ENCODE assay signal across 9 cellular contexts in genomic region chr1:18299441-18300338, GRCh38.
A peak's percentile ranks its signal among the peaks of the same experiment; 100 is the strongest.
DNase-seq lines count a peak whose midpoint lies in the region; ATAC-seq and TF ChIP-seq lines count a peak whose summit lies in the region.
"Had no signal": no experiment of that assay in that cellular context is flagged by ENCODE, and none has a peak within 500 bp of the region (broad histone marks: within the 10 kb centered on the region; RNA-seq: fewer than 3 reads in every experiment).

No MANE protein-coding gene starts in this region.

- H3K79me2 ChIP-seq in DND-41 (ENCODE audit: insufficient read depth, low read length), result no peaks in the 10 kb centered on the region

- no peak overlapping the region for H2AFZ ChIP-seq in DND-41 (ENCODE audit: low read depth, low read length)

- H3K27ac ChIP-seq in DND-41 (ENCODE audit: low read length), result no peak overlapping the region
- peak overlapping the region; percentile 44 for H3K27ac ChIP-seq in iPS-20b (ENCODE audit: low read length)
- H3K27ac ChIP-seq: SJSA1 had no signal

- no peaks in the 10 kb centered on the region for H3K4me1 Mint-ChIP-seq in T-helper 2 cell treated with Interferon-gamma antibody and Interleukin-4, amounts not matched to agents 5 μg/mL and 100 μg/mL, for 36 hours (ENCODE audit: low read depth)

- H3K4me3 Mint-ChIP-seq in T-helper 2 cell treated with Interferon-gamma antibody and Interleukin-4, amounts not matched to agents 5 μg/mL and 100 μg/mL, for 36 hours, result no peak overlapping the region

- no peak overlapping the region for H3K27ac Mint-ChIP-seq in T-helper 2 cell treated with Interferon-gamma antibody and Interleukin-4, amounts not matched to agents 5 μg/mL and 100 μg/mL, for 36 hours

- no peaks in the 10 kb centered on the region for H3K27me3 ChIP-seq in DND-41 (ENCODE audit: insufficient read depth, low read length, poor library complexity)
- H3K27me3 ChIP-seq in iPS-20b (ENCODE audit: insufficient read depth, low read length), result no peaks in the 10 kb centered on the region

- TF ChIP-seq CTCF in DND-41 (IDR thresholded peaks at IDR 0.05; ENCODE audit: borderline replicate concordance, extremely low read depth, low read length, poor library complexity, severe bottlenecking), result peak; percentile 67

- H3K36me3 Mint-ChIP-seq in T-helper 2 cell treated with Interferon-gamma antibody and Interleukin-4, amounts not matched to agents 5 μg/mL and 100 μg/mL, for 36 hours (ENCODE audit: low read depth), result no peaks in the 10 kb centered on the region

- no peak overlapping the region for H3K4me3 ChIP-seq in DND-41 (ENCODE audit: low read depth in 1 of 2, low read length in 2 of 2)
- H3K4me3 ChIP-seq in iPS-20b (ENCODE audit: low read length), result no peak overlapping the region
- H3K4me3 ChIP-seq: SJSA1 had no signal

- H3K9ac ChIP-seq in DND-41 (ENCODE audit: low read depth, low read length) (no peak overlapping the region), iPS-20b (ENCODE audit: low read depth, low read length) (peak overlapping the region; percentile 62; the same call in 1 of the 2 replicates)

- H3K36me3 ChIP-seq in DND-41 (ENCODE audit: insufficient read depth, low read length) (no peaks in the 10 kb centered on the region), iPS-20b (ENCODE audit: insufficient read depth, low read depth, low read length) (no peaks in the 10 kb centered on the region)
- H3K36me3 ChIP-seq: SJSA1 had no signal

- H3K9me3 ChIP-seq in DND-41 (ENCODE audit: insufficient read depth, low read length, severe bottlenecking) (no peaks in the 10 kb centered on the region), iPS-20b (ENCODE audit: insufficient read depth, low read depth, low read length) (no peaks in the 10 kb centered on the region)
- H3K9me3 ChIP-seq: SJSA1 had no signal

- H3K9me3 Mint-ChIP-seq in T-helper 2 cell treated with Interferon-gamma antibody and Interleukin-4, amounts not matched to agents 5 μg/mL and 100 μg/mL, for 36 hours, result no peaks in the 10 kb centered on the region

- H4K20me1 ChIP-seq in DND-41 (ENCODE audit: insufficient read depth, low read length), result peaks cover 2% of the 10 kb centered on the region; the same call in 1 of the 2 replicates

- H3K27me3 Mint-ChIP-seq in T-helper 2 cell treated with Interferon-gamma antibody and Interleukin-4, amounts not matched to agents 5 μg/mL and 100 μg/mL, for 36 hours (ENCODE audit: low read depth), result peaks cover 3% of the 10 kb centered on the region

- DNase-seq in DND-41 (peak; percentile 17), HK-2 (ENCODE audit: unreplicated experiment) (peak; percentile 15), SK-N-DZ (ENCODE audit: low spot score) (peak; percentile 19), NOMO-1 treated with dmso at 0.1 percent for 144 hours (lab: John Stamatoyannopoulos, UW; ENCODE audit: unreplicated experiment) (no peak), Right ventricle myocardium superior (no peak)
- no peak for DNase-seq in T-helper 2 cell treated with Interferon-gamma antibody and Interleukin-4, amounts not matched to agents 5 μg/mL and 100 μg/mL, for 36 hours (ENCODE audit: low spot score)

- no peak overlapping the region for H3K4me2 ChIP-seq in DND-41 (ENCODE audit: insufficient read depth, low read length)

- intact Hi-C loops in Right ventricle myocardium superior (cut with DNase I), result no loop called here

- ATAC-seq in DND-41 (ENCODE audit: insufficient read depth, low read depth) (no peak), HG02938 (IDR thresholded peaks at IDR 0.05; ENCODE audit: unreplicated experiment) (no peak), Right ventricle myocardium superior (ENCODE audit: poor library complexity) (no peak)

- H3K4me1 ChIP-seq in DND-41 (ENCODE audit: insufficient read depth, low read length) (no peaks in the 10 kb centered on the region), iPS-20b (ENCODE audit: insufficient read depth, low read length) (peaks cover 28% of the 10 kb centered on the region)
- H3K4me1 ChIP-seq: SJSA1 had no signal

Comparison
In these comparisons a context has a peak if more than half of its experiments do, and no peak if none do; other contexts are left out.
1. DNase-seq: peak in DND-41 (single experiment), HK-2 (single experiment) and SK-N-DZ (single experiment); none in T-helper 2 cell treated with Interferon-gamma antibody and Interleukin-4, amounts not matched to agents 5 μg/mL and 100 μg/mL, for 36 hours (single experiment), NOMO-1 treated with dmso at 0.1 percent for 144 hours (single experiment) and Right ventricle myocardium superior (single experiment).